21 cellular contexts compared by ENCODE assay signal in genomic region chr14:68630611-68631013, GRCh38.
DNase-seq lines count a peak whose midpoint lies in the region; ATAC-seq and TF ChIP-seq lines count a peak whose summit lies in the region.
"Had no signal": no experiment of that assay in that cellular context is flagged by ENCODE, and none has a peak within 500 bp of the region (broad histone marks: within the 10 kb centered on the region; RNA-seq: fewer than 3 reads in every experiment).

No MANE protein-coding gene starts in this region.

- TF ChIP-seq POLR2A in breast epithelium (IDR thresholded peaks at IDR 0.05) = no peak

- H3K27ac Mint-ChIP-seq in MCF 10A (ENCODE audit: low read depth, unreplicated experiment) = no peak overlapping the region
- peak overlapping the region; percentile 93 for H3K27ac Mint-ChIP-seq in type B pancreatic cell
- no peak overlapping the region for H3K27ac Mint-ChIP-seq in activated naive CD4-positive, alpha-beta T cell treated with anti-CD3 and anti-CD28 coated beads, Interleukin-2, amount 10 ng/mL, durations not matched to agents 7 days and 5 days
- H3K27ac Mint-ChIP-seq: activated CD8-positive, alpha-beta T cell treated with anti-CD3 and anti-CD28 coated beads, Interleukin-2, amount 10 ng/mL, durations not matched to agents 7 days and 5 days; activated naive CD8-positive, alpha-beta T cell treated with anti-CD3 and anti-CD28 coated beads, Interleukin-2, amount 50 U/mL, for 24 hours; T-helper 1 cell treated with Interleukin-12 subunit alpha and Interleukin-12 subunit beta and Interleukin-4 antibody, amounts not matched to agents 30 μg/mL and 1 μg/mL, for 36 hours had no signal

- H4K20me1 ChIP-seq in osteoblast (ENCODE audit: insufficient read depth, low read length) = no peaks in the 10 kb centered on the region

- BruUV-seq in MCF 10A (replicated peaks; lab: Mats Ljungman, UMichigan) = no TSS peak

- peaks cover 7% of the 10 kb centered on the region for H3K4me1 Mint-ChIP-seq in MCF 10A (ENCODE audit: insufficient read depth, unreplicated experiment)
- H3K4me1 Mint-ChIP-seq in type B pancreatic cell (ENCODE audit: unreplicated experiment) = peaks cover 61% of the 10 kb centered on the region
- H3K4me1 Mint-ChIP-seq in activated naive CD4-positive, alpha-beta T cell treated with anti-CD3 and anti-CD28 coated beads, Interleukin-2, amount 10 ng/mL, durations not matched to agents 7 days and 5 days = peaks cover 16% of the 10 kb centered on the region

- no peaks in the 10 kb centered on the region for H3K79me2 ChIP-seq in osteoblast (ENCODE audit: insufficient read depth, low read length)

- CTCF ChIA-PET in MCF 10A (lab: Yijun Ruan, JAX) = no interaction called here
- CTCF ChIA-PET in activated naive CD4-positive, alpha-beta T cell treated with anti-CD3 and anti-CD28 coated beads, Interleukin-2, amount 10 ng/mL, durations not matched to agents 7 days and 5 days (lab: Charles Lee) = no interaction called here

- H3K27ac ChIP-seq in breast epithelium = peak overlapping the region; percentile 94 to 95
- H3K27ac ChIP-seq in layer of hippocampus (ENCODE audit: low read depth, low read length) = peak overlapping the region; percentile 27
- no peak overlapping the region for H3K27ac ChIP-seq in osteoblast (ENCODE audit: low read depth, low read length)

- H3K9me3 Mint-ChIP-seq in MCF 10A (ENCODE audit: unreplicated experiment) = peaks cover 7% of the 10 kb centered on the region
- H3K9me3 Mint-ChIP-seq in type B pancreatic cell = peaks cover 4% of the 10 kb centered on the region
- H3K9me3 Mint-ChIP-seq in activated naive CD4-positive, alpha-beta T cell treated with anti-CD3 and anti-CD28 coated beads, Interleukin-2, amount 10 ng/mL, durations not matched to agents 7 days and 5 days = no peaks in the 10 kb centered on the region
- H3K9me3 Mint-ChIP-seq: activated naive CD8-positive, alpha-beta T cell treated with anti-CD3 and anti-CD28 coated beads, Interleukin-2, amount 50 U/mL, for 24 hours had no signal

- no peak overlapping the region for H3K4me2 ChIP-seq in osteoblast (ENCODE audit: insufficient read depth, low read length)
- H3K4me2 ChIP-seq: smooth muscle cell had no signal

- H3K36me3 Mint-ChIP-seq in MCF 10A (ENCODE audit: insufficient read depth, unreplicated experiment) (peaks cover 4% of the 10 kb centered on the region), type B pancreatic cell (peaks cover 11% of the 10 kb centered on the region)
- no peaks in the 10 kb centered on the region for H3K36me3 Mint-ChIP-seq in activated naive CD4-positive, alpha-beta T cell treated with anti-CD3 and anti-CD28 coated beads, Interleukin-2, amount 10 ng/mL, durations not matched to agents 7 days and 5 days

- H3K4me3 Mint-ChIP-seq in MCF 10A (ENCODE audit: unreplicated experiment) = no peak overlapping the region
- H3K4me3 Mint-ChIP-seq in type B pancreatic cell = no peak overlapping the region
- H3K4me3 Mint-ChIP-seq in activated naive CD4-positive, alpha-beta T cell treated with anti-CD3 and anti-CD28 coated beads, Interleukin-2, amount 10 ng/mL, durations not matched to agents 7 days and 5 days = no peak overlapping the region
- H3K4me3 Mint-ChIP-seq: activated CD8-positive, alpha-beta T cell treated with anti-CD3 and anti-CD28 coated beads, Interleukin-2, amount 10 ng/mL, durations not matched to agents 7 days and 5 days; activated naive CD8-positive, alpha-beta T cell treated with anti-CD3 and anti-CD28 coated beads, Interleukin-2, amount 50 U/mL, for 24 hours; T-helper 1 cell treated with Interleukin-12 subunit alpha and Interleukin-12 subunit beta and Interleukin-4 antibody, amounts not matched to agents 30 μg/mL and 1 μg/mL, for 36 hours had no signal

- peaks cover 11 to 27% of the 10 kb centered on the region in 2 donors for H3K4me1 ChIP-seq in breast epithelium
- H3K4me1 ChIP-seq in osteoblast (ENCODE audit: insufficient read depth, low read length) = peaks cover 8% of the 10 kb centered on the region
- H3K4me1 ChIP-seq: BE2C had no signal

- H3K4me3 ChIP-seq in breast epithelium (no peak overlapping the region), osteoblast (ENCODE audit: insufficient read depth, low read length) (no peak overlapping the region)
- H3K4me3 ChIP-seq: smooth muscle cell had no signal

- H3K36me3 ChIP-seq in breast epithelium = no peaks in the 10 kb centered on the region
- no peaks in the 10 kb centered on the region for H3K36me3 ChIP-seq in osteoblast (ENCODE audit: insufficient read depth, low read length)
- H3K36me3 ChIP-seq: BE2C had no signal

- no peak overlapping the region for H2AFZ ChIP-seq in osteoblast (ENCODE audit: low read length)

- intact Hi-C loops in breast epithelium (cut with DNase I; ENCODE audit: low total_unique reads) (no loop called here), MCF 10A (cut with micrococcal nuclease) (no loop called here)

- no peaks in the 10 kb centered on the region for H3K27me3 ChIP-seq in breast epithelium
- no peaks in the 10 kb centered on the region for H3K27me3 ChIP-seq in layer of hippocampus (ENCODE audit: control insufficient read depth, insufficient read depth, low read length)
- no peaks in the 10 kb centered on the region for H3K27me3 ChIP-seq in osteoblast (ENCODE audit: insufficient read depth, low read length)
- H3K27me3 ChIP-seq: BE2C had no signal

- H3K27me3 Mint-ChIP-seq in MCF 10A (ENCODE audit: insufficient read depth, unreplicated experiment) (no peaks in the 10 kb centered on the region), type B pancreatic cell (no peaks in the 10 kb centered on the region)
- peaks cover 54% of the 10 kb centered on the region for H3K27me3 Mint-ChIP-seq in activated naive CD4-positive, alpha-beta T cell treated with anti-CD3 and anti-CD28 coated beads, Interleukin-2, amount 10 ng/mL, durations not matched to agents 7 days and 5 days

- TF ChIP-seq CTCF in breast epithelium (IDR thresholded peaks at IDR 0.05) (no peak), MCF 10A (IDR thresholded peaks at IDR 0.05; ENCODE audit: unreplicated experiment) (no peak), osteoblast (IDR thresholded peaks at IDR 0.05; ENCODE audit: extremely low read depth, low read depth, low read length) (no peak), type B pancreatic cell (conservative IDR thresholded peaks at IDR 0.05) (no peak)

- DNase-seq in breast epithelium (ENCODE audit: low spot score in 2 of 2) (peak in 1 of 2 donors; percentile 18), MCF 10A (ENCODE audit: unreplicated experiment) (no peak), osteoblast (ENCODE audit: insufficient read length, low spot score, missing footprints) (peak; percentile 70), type B pancreatic cell (ENCODE audit: extremely low spot score, unreplicated experiment) (no peak), HT-29 (ENCODE audit: low spot score) (no peak)
- DNase-seq in activated naive CD4-positive, alpha-beta T cell treated with anti-CD3 and anti-CD28 coated beads, Interleukin-2, amount 10 ng/mL, durations not matched to agents 7 days and 5 days = no peak
- DNase-seq: 8988T; activated CD8-positive, alpha-beta T cell treated with anti-CD3 and anti-CD28 coated beads, Interleukin-2, amount 10 ng/mL, durations not matched to agents 7 days and 5 days; activated naive CD8-positive, alpha-beta T cell treated with anti-CD3 and anti-CD28 coated beads, Interleukin-2, amount 50 U/mL, for 24 hours; BE2C; effector memory CD4-positive, alpha-beta T cell; Karpas-422; NCI-H1105; NCI-H2107; NCI-H526; SIG-M5; stimulated activated CD4-positive, alpha-beta T cell treated with anti-CD3 and anti-CD28 coated beads, Interleukin-4, amount 100 ng/mL, for 24 hours had no signal

- no peak for ATAC-seq in HG02610 (IDR thresholded peaks at IDR 0.05; ENCODE audit: unreplicated experiment)
- ATAC-seq: activated CD8-positive, alpha-beta T cell treated with anti-CD3 and anti-CD28 coated beads, Interleukin-2, amount 10 ng/mL, durations not matched to agents 7 days and 5 days; activated naive CD8-positive, alpha-beta T cell treated with anti-CD3 and anti-CD28 coated beads, Interleukin-2, amount 50 U/mL, for 24 hours had no signal

- H3K9me3 ChIP-seq in breast epithelium (no peaks in the 10 kb centered on the region), osteoblast (ENCODE audit: low read depth, low read length) (no peaks in the 10 kb centered on the region)
- H3K9me3 ChIP-seq: BE2C had no signal

- POLR2A ChIA-PET in MCF 10A (lab: Yijun Ruan, JAX) = interaction anchor here (0.6 to 1.1 kb wide), 2 partner anchors 52 to 162 kb away, joined by 3 to 4 read pairs; partner anchors contain the start of gene ZFP36L1
